In genomic region chr11:112002491-112003216, GRCh38 we compare ENCODE assay signal across 22 cellular contexts.
"Had no signal": no experiment of that assay in that cellular context is flagged by ENCODE, and none has a peak within 500 bp of the region (broad histone marks: within the 10 kb centered on the region; RNA-seq: fewer than 3 reads in every experiment).

No MANE protein-coding gene starts in this region.

- H3K27me3 Mint-ChIP-seq: activated CD4-positive, alpha-beta T cell treated with anti-CD3 and anti-CD28 coated beads, Interleukin-2, amount 10 ng/mL, durations not matched to agents 24 days and 14 days; brain had no signal

- H3K4me1 Mint-ChIP-seq: activated CD4-positive, alpha-beta T cell treated with anti-CD3 and anti-CD28 coated beads, Interleukin-2, amount 10 ng/mL, durations not matched to agents 24 days and 14 days; activated CD8-positive, alpha-beta memory T cell treated with anti-CD3 and anti-CD28 coated beads, Interleukin-2, amount 10 ng/mL, durations not matched to agents 7 days and 5 days; brain had no signal

- H3K4me3 ChIP-seq: Peyer's patch had no signal

- H3K9me3 Mint-ChIP-seq: activated naive CD8-positive, alpha-beta T cell treated with anti-CD3 and anti-CD28 coated beads, Interleukin-2, amount 50 U/mL, for 24 hours; activated T-cell treated with anti-CD3 and anti-CD28 coated beads, Interleukin-2, amount 50 U/mL, for 24 hours; T-helper 1 cell treated with Interleukin-12 subunit alpha and Interleukin-12 subunit beta and Interleukin-4 antibody, amounts not matched to agents 30 μg/mL and 1 μg/mL, for 36 hours had no signal

- H3K4me3 Mint-ChIP-seq: activated CD4-positive, alpha-beta T cell treated with anti-CD3 and anti-CD28 coated beads, Interleukin-2, amount 10 ng/mL, durations not matched to agents 24 days and 14 days; activated CD8-positive, alpha-beta memory T cell treated with anti-CD3 and anti-CD28 coated beads, Interleukin-2, amount 10 ng/mL, durations not matched to agents 7 days and 5 days; activated naive CD8-positive, alpha-beta T cell treated with anti-CD3 and anti-CD28 coated beads, Interleukin-2, amount 50 U/mL, for 24 hours; activated T-cell treated with anti-CD3 and anti-CD28 coated beads, Interleukin-2, amount 50 U/mL, for 24 hours; brain; T-helper 1 cell treated with Interleukin-12 subunit alpha and Interleukin-12 subunit beta and Interleukin-4 antibody, amounts not matched to agents 30 μg/mL and 1 μg/mL, for 36 hours had no signal

- ATAC-seq: activated CD4-positive, CD25-positive, alpha-beta regulatory T cell treated with anti-CD3 and anti-CD28 coated beads, Interleukin-2, amount 50 U/mL, for 24 hours; activated CD8-positive, alpha-beta memory T cell treated with anti-CD3 and anti-CD28 coated beads, Interleukin-2, amount 10 ng/mL, durations not matched to agents 7 days and 5 days; activated naive CD4-positive, alpha-beta T cell treated with anti-CD3 and anti-CD28 coated beads, Interleukin-2, amount 50 U/mL, for 72 hours; activated naive CD8-positive, alpha-beta T cell treated with anti-CD3 and anti-CD28 coated beads, Interleukin-2, amount 50 U/mL, for 24 hours had no signal

- H3K27me3 ChIP-seq: Peyer's patch had no signal

- DNase-seq: activated CD4-positive, alpha-beta T cell treated with anti-CD3 and anti-CD28 coated beads, Interleukin-2, amount 10 ng/mL, durations not matched to agents 24 days and 14 days; activated CD4-positive, alpha-beta T cell treated with anti-CD3 and anti-CD28 coated beads, Interleukin-2, amount 50 U/mL, for 48 hours; activated CD8-positive, alpha-beta memory T cell treated with anti-CD3 and anti-CD28 coated beads, Interleukin-2, amount 10 ng/mL, durations not matched to agents 7 days and 5 days; activated effector memory CD4-positive, alpha-beta T cell treated with anti-CD3 and anti-CD28 coated beads, Interleukin-2, amount 50 U/mL, for 16 hours; activated naive CD4-positive, alpha-beta T cell treated with Interleukin-2 at 50 U/mL for 16 hours; activated naive CD8-positive, alpha-beta T cell treated with anti-CD3 and anti-CD28 coated beads, Interleukin-2, amount 50 U/mL, for 24 hours; activated T-cell treated with anti-CD3 and anti-CD28 coated beads, Interleukin-2, amount 50 U/mL, for 24 hours; amygdala; caudate nucleus; MM.1S; NCI-H1105 treated with DMSO at 0.1 percent for 48 hours; NCI-H1436 treated with DMSO at 0.1 percent for 48 hours; NCI-H187; NCI-H2081; NCI-H510A treated with DMSO at 0.1 percent for 48 hours; Peyer's patch; SHP77 treated with DMSO at 0.1 percent for 48 hours had no signal

- H3K27ac Mint-ChIP-seq: activated CD4-positive, alpha-beta T cell treated with anti-CD3 and anti-CD28 coated beads, Interleukin-2, amount 10 ng/mL, durations not matched to agents 24 days and 14 days; activated CD8-positive, alpha-beta memory T cell treated with anti-CD3 and anti-CD28 coated beads, Interleukin-2, amount 10 ng/mL, durations not matched to agents 7 days and 5 days; activated naive CD4-positive, alpha-beta T cell treated with anti-CD3 and anti-CD28 coated beads, Interleukin-2, amount 50 U/mL, for 72 hours; activated naive CD8-positive, alpha-beta T cell treated with anti-CD3 and anti-CD28 coated beads, Interleukin-2, amount 50 U/mL, for 24 hours; activated T-cell treated with anti-CD3 and anti-CD28 coated beads, Interleukin-2, amount 50 U/mL, for 24 hours; brain; T-helper 1 cell treated with Interleukin-12 subunit alpha and Interleukin-12 subunit beta and Interleukin-4 antibody, amounts not matched to agents 30 μg/mL and 1 μg/mL, for 36 hours had no signal

- H3K27ac ChIP-seq: Peyer's patch, RWPE1 had no signal

- H3K9me3 ChIP-seq: Peyer's patch had no signal

- H3K4me1 ChIP-seq: Peyer's patch had no signal
